ENCODE assay signal across 23 cellular contexts in genomic region chr16:49552273-49552928, GRCh38.
DNase-seq lines count a peak whose midpoint lies in the region; ATAC-seq and TF ChIP-seq lines count a peak whose summit lies in the region.
"Had no signal": no experiment of that assay in that cellular context is flagged by ENCODE, and none has a peak within 500 bp of the region (broad histone marks: within the 10 kb centered on the region; RNA-seq: fewer than 3 reads in every experiment).

No MANE protein-coding gene starts in this region.

- H3K27ac Mint-ChIP-seq in neural progenitor cell = no peak overlapping the region
- H3K27ac Mint-ChIP-seq in activated T-cell treated with anti-CD3 and anti-CD28 coated beads, Interleukin-2, amount 50 U/mL, for 24 hours = no peak overlapping the region
- H3K27ac Mint-ChIP-seq: CD4-positive, alpha-beta memory T cell; IgD-negative memory B cell had no signal

- DNase-seq in left cardiac atrium (peak; percentile 46), left ventricle myocardium inferior (no peak), H7 (peak; percentile 38), adipocyte (ENCODE audit: low read depth) (no peak), osteoblast (ENCODE audit: insufficient read length, low spot score, missing footprints) (peak; percentile 85), neural progenitor cell (ENCODE audit: low spot score) (no peak), Kasumi-1 (lab: John Stamatoyannopoulos, UW) (no peak)
- no peak for DNase-seq in activated T-cell treated with anti-CD3 and anti-CD28 coated beads, Interleukin-2, amount 50 U/mL, for 24 hours
- DNase-seq: C1 segment of cervical spinal cord; CD4-positive, alpha-beta memory T cell; COR-L47; DMS53; NCI-H1105; NCI-H1436 treated with DMSO at 0.1 percent for 48 hours; NCI-H187 treated with DMSO at 0.1 percent for 48 hours; NCI-H2107; NCI-H446 treated with DMSO at 0.1 percent for 48 hours; NCI-H526; NCI-H82; SK-N-SH had no signal

- H3K4me1 ChIP-seq in left ventricle myocardium inferior = no peaks in the 10 kb centered on the region
- H3K4me1 ChIP-seq in adipocyte (ENCODE audit: control insufficient read depth, insufficient read depth, low read length) = peaks cover 11% of the 10 kb centered on the region
- H3K4me1 ChIP-seq in osteoblast (ENCODE audit: insufficient read depth, low read length) = no peaks in the 10 kb centered on the region
- H3K4me1 ChIP-seq in neural progenitor cell = peaks cover 25% of the 10 kb centered on the region

- H3K9ac ChIP-seq in adipocyte (ENCODE audit: low read length) = no peak overlapping the region
- no peak overlapping the region for H3K9ac ChIP-seq in neural progenitor cell
- H3K9ac ChIP-seq: SK-N-SH had no signal

- H3K4me3 ChIP-seq in left ventricle myocardium inferior (no peak overlapping the region), H7 (ENCODE audit: insufficient read depth, low read depth, low read length) (no peak overlapping the region), adipocyte (ENCODE audit: low read length) (peak overlapping the region; percentile 3), osteoblast (ENCODE audit: insufficient read depth, low read length) (no peak overlapping the region), neural progenitor cell (no peak overlapping the region)

- H3K36me3 ChIP-seq in left ventricle myocardium inferior (no peaks in the 10 kb centered on the region), H7 (replicated peaks; ENCODE audit: control insufficient read depth, insufficient read depth, low read length) (no peaks in the 10 kb centered on the region), adipocyte (ENCODE audit: control insufficient read depth, insufficient read depth, low read length, severe bottlenecking) (no peaks in the 10 kb centered on the region), osteoblast (ENCODE audit: insufficient read depth, low read length) (no peaks in the 10 kb centered on the region), neural progenitor cell (no peaks in the 10 kb centered on the region)

- peaks cover 11% of the 10 kb centered on the region for H3K36me3 Mint-ChIP-seq in neural progenitor cell
- no peaks in the 10 kb centered on the region for H3K36me3 Mint-ChIP-seq in activated T-cell treated with anti-CD3 and anti-CD28 coated beads, Interleukin-2, amount 50 U/mL, for 24 hours (ENCODE audit: low read depth)
- H3K36me3 Mint-ChIP-seq: CD4-positive, alpha-beta memory T cell had no signal

- H3F3A ChIP-seq in neural progenitor cell (ENCODE audit: low read depth) = peaks cover 8% of the 10 kb centered on the region

- H3K4me2 ChIP-seq in osteoblast (ENCODE audit: insufficient read depth, low read length) = no peak overlapping the region
- H3K4me2 ChIP-seq in neural progenitor cell = no peak overlapping the region
- H3K4me2 ChIP-seq: SK-N-SH had no signal

- H4K20me1 ChIP-seq in osteoblast (ENCODE audit: insufficient read depth, low read length) = peaks cover 12% of the 10 kb centered on the region
- peaks cover 53% of the 10 kb centered on the region for H4K20me1 ChIP-seq in neural progenitor cell (ENCODE audit: low read depth)

- ATAC-seq in left cardiac atrium = peak in 1 of 2 donors; percentile 59
- ATAC-seq: HCT116, Panc1 had no signal

- intact Hi-C loops in left cardiac atrium (cut with DNase I) (no loop called here), left ventricle myocardium inferior (cut with micrococcal nuclease) (no loop called here)

- no peaks in the 10 kb centered on the region for H3K9me3 Mint-ChIP-seq in neural progenitor cell
- H3K9me3 Mint-ChIP-seq in activated T-cell treated with anti-CD3 and anti-CD28 coated beads, Interleukin-2, amount 50 U/mL, for 24 hours = no peaks in the 10 kb centered on the region
- H3K9me3 Mint-ChIP-seq: CD4-positive, alpha-beta memory T cell; IgD-negative memory B cell had no signal

- H3K27ac ChIP-seq in left ventricle myocardium inferior (replicated peaks) (no peak overlapping the region), osteoblast (ENCODE audit: low read depth, low read length) (no peak overlapping the region), neural progenitor cell (no peak overlapping the region)

- peaks cover 46% of the 10 kb centered on the region for H3K4me1 Mint-ChIP-seq in neural progenitor cell
- H3K4me1 Mint-ChIP-seq in activated T-cell treated with anti-CD3 and anti-CD28 coated beads, Interleukin-2, amount 50 U/mL, for 24 hours (ENCODE audit: low read depth) = no peaks in the 10 kb centered on the region
- H3K4me1 Mint-ChIP-seq: CD4-positive, alpha-beta memory T cell had no signal

- TF ChIP-seq CTCF in left ventricle myocardium inferior (IDR thresholded peaks at IDR 0.05; ENCODE audit: borderline replicate concordance) (no peak), osteoblast (IDR thresholded peaks at IDR 0.05; ENCODE audit: extremely low read depth, low read depth, low read length) (no peak), neural progenitor cell (IDR thresholded peaks at IDR 0.05) (no peak)

- peaks cover 6% of the 10 kb centered on the region for H3K27me3 ChIP-seq in left ventricle myocardium inferior (ENCODE audit: low read depth)
- no peaks in the 10 kb centered on the region for H3K27me3 ChIP-seq in H7 (ENCODE audit: control insufficient read depth, insufficient read depth, low read length)
- H3K27me3 ChIP-seq in adipocyte (replicated peaks; ENCODE audit: control insufficient read depth, insufficient read depth, low read length) = no peaks in the 10 kb centered on the region
- H3K27me3 ChIP-seq in osteoblast (ENCODE audit: insufficient read depth, low read length) = no peaks in the 10 kb centered on the region
- H3K27me3 ChIP-seq in neural progenitor cell = no peaks in the 10 kb centered on the region

- H2AFZ ChIP-seq in osteoblast (ENCODE audit: low read length) (no peak overlapping the region), neural progenitor cell (replicated peaks) (no peak overlapping the region)

- H3K79me2 ChIP-seq in osteoblast (ENCODE audit: insufficient read depth, low read length) (no peaks in the 10 kb centered on the region), neural progenitor cell (ENCODE audit: low read depth) (no peaks in the 10 kb centered on the region)

- no peaks in the 10 kb centered on the region for H3K9me3 ChIP-seq in left ventricle myocardium inferior (replicated peaks)
- no peaks in the 10 kb centered on the region for H3K9me3 ChIP-seq in adipocyte (ENCODE audit: control insufficient read depth, low read length)
- no peaks in the 10 kb centered on the region for H3K9me3 ChIP-seq in osteoblast (ENCODE audit: low read depth, low read length)
- H3K9me3 ChIP-seq in neural progenitor cell (ENCODE audit: low read depth) = no peaks in the 10 kb centered on the region
- H3K9me3 ChIP-seq: SK-N-SH had no signal

- peaks cover 2% of the 10 kb centered on the region for H3K27me3 Mint-ChIP-seq in neural progenitor cell (ENCODE audit: insufficient read depth, low read depth)
- H3K27me3 Mint-ChIP-seq in activated T-cell treated with anti-CD3 and anti-CD28 coated beads, Interleukin-2, amount 50 U/mL, for 24 hours = peaks cover 2% of the 10 kb centered on the region

- no peak overlapping the region for H3K4me3 Mint-ChIP-seq in neural progenitor cell
- no peak overlapping the region for H3K4me3 Mint-ChIP-seq in activated T-cell treated with anti-CD3 and anti-CD28 coated beads, Interleukin-2, amount 50 U/mL, for 24 hours
- H3K4me3 Mint-ChIP-seq: CD4-positive, alpha-beta memory T cell; IgD-negative memory B cell had no signal

Comparison
In these comparisons a context has a peak if more than half of its experiments do, and no peak if none do; other contexts are left out.
1. DNase-seq: peak in left cardiac atrium (single experiment), H7 (single experiment) and osteoblast (single experiment); none in left ventricle myocardium inferior (single experiment), adipocyte (single experiment), neural progenitor cell (single experiment), Kasumi-1 (0 of 2) and activated T-cell treated with anti-CD3 and anti-CD28 coated beads, Interleukin-2, amount 50 U/mL, for 24 hours (single experiment).